29 cellular contexts compared by ENCODE assay signal in genomic region chr9:77987880-77988525, GRCh38. TPM values are rescaled to one million over a fixed set of nuclear protein-coding genes. Genes with fewer than 3 reads are reported as not detected.
DNase-seq lines count a peak whose midpoint lies in the region; ATAC-seq and TF ChIP-seq lines count a peak whose summit lies in the region.
"Had no signal": no experiment of that assay in that cellular context is flagged by ENCODE, and none has a peak within 500 bp of the region (broad histone marks: within the 10 kb centered on the region; RNA-seq: fewer than 3 reads in every experiment).

No MANE protein-coding gene starts in this region.

- no peaks in the 10 kb centered on the region for H3K27me3 ChIP-seq in liver (ENCODE audit: control insufficient read depth in 4 of 4, insufficient read depth in 4 of 4, low read length in 3 of 4)
- H3K27me3 ChIP-seq in prostate gland (replicated peaks; ENCODE audit: insufficient read depth) = no peaks in the 10 kb centered on the region
- H3K27me3 ChIP-seq: dorsolateral prefrontal cortex, ovary had no signal

- H3K27me3 Mint-ChIP-seq in stimulated activated naive CD8-positive, alpha-beta T cell treated with anti-CD3 and anti-CD28 coated beads, Interleukin-15, Interleukin-2, amounts not matched to agents 100 ng/mL and 50 ng/mL, for 24 hours = no peaks in the 10 kb centered on the region
- H3K27me3 Mint-ChIP-seq in chondrocyte (ENCODE audit: low read depth) = no peaks in the 10 kb centered on the region
- H3K27me3 Mint-ChIP-seq in mesothelial cell of epicardium (ENCODE audit: low read depth) = no peaks in the 10 kb centered on the region
- H3K27me3 Mint-ChIP-seq: activated naive CD8-positive, alpha-beta T cell treated with anti-CD3 and anti-CD28 coated beads, Interleukin-2, amount 10 ng/mL, durations not matched to agents 7 days and 5 days had no signal

- no peaks in the 10 kb centered on the region for H3K9me3 ChIP-seq in liver (ENCODE audit: control insufficient read depth in 4 of 4, low read length in 3 of 4)
- no peaks in the 10 kb centered on the region for H3K9me3 ChIP-seq in prostate gland
- H3K9me3 ChIP-seq: A549, ovary, SK-N-SH had no signal

- H3K4me3 ChIP-seq in liver (ENCODE audit: low read depth in 1 of 3, low read length in 3 of 3) (no peak overlapping the region), prostate gland (no peak overlapping the region)
- H3K4me3 ChIP-seq: A549, dorsolateral prefrontal cortex, GM23338, ovary, PC-9, skin epidermis had no signal

- peaks cover 27% of the 10 kb centered on the region for H3K4me1 Mint-ChIP-seq in stimulated activated naive CD8-positive, alpha-beta T cell treated with anti-CD3 and anti-CD28 coated beads, Interleukin-15, Interleukin-2, amounts not matched to agents 100 ng/mL and 50 ng/mL, for 24 hours (ENCODE audit: low read depth)
- peaks cover 11% of the 10 kb centered on the region for H3K4me1 Mint-ChIP-seq in chondrocyte (ENCODE audit: low read depth)
- peaks cover 7% of the 10 kb centered on the region for H3K4me1 Mint-ChIP-seq in mesothelial cell of epicardium
- H3K4me1 Mint-ChIP-seq: nephron; stimulated activated naive B cell treated with anti-CD40 and anti-IgM and Interleukin-4, amounts not matched to agents 10 μg/mL and 1 μg/mL and 100 μg/mL, for 72 hours had no signal

- no peak for TF ChIP-seq RAD21 in liver (IDR thresholded peaks at IDR 0.05)

- DNase-seq in stimulated activated naive CD8-positive, alpha-beta T cell treated with anti-CD3 and anti-CD28 coated beads, Interleukin-15, Interleukin-2, amounts not matched to agents 100 U/mL and 50 U/mL, for 24 hours = no peak
- no peak for DNase-seq in chondrocyte (ENCODE audit: low spot score)
- no peak for DNase-seq in prostate gland (ENCODE audit: low spot score)
- no peak for DNase-seq in NCI-H1092 (lab: John Stamatoyannopoulos, UW)
- no peak for DNase-seq in mesothelial cell of epicardium (ENCODE audit: low spot score in 2 of 2, unreplicated experiment in 2 of 2)
- DNase-seq: activated CD4-positive, alpha-beta T cell treated with anti-CD3 and anti-CD28 coated beads for 4 hours; activated gamma-delta T cell; activated naive CD8-positive, alpha-beta T cell treated with anti-CD3 and anti-CD28 coated beads, Interleukin-2, amount 10 ng/mL, durations not matched to agents 7 days and 5 days; dorsolateral prefrontal cortex; EL; hippocampal formation; mammary epithelial cell; NCI-H1417 treated with DMSO at 0.1 percent for 48 hours; NCI-H2081; NCI-H526 treated with DMSO at 0.1 percent for 48 hours; NK-92 treated with Interleukin-12 subunit alpha and Interleukin-12 subunit beta, amount 100 ng/mL, for 24 hours; ovary; PC-9; retina; stimulated activated naive B cell treated with anti-CD40 and anti-IgM and Interleukin-4, amounts not matched to agents 10 μg/mL and 1 μg/mL and 100 μg/mL, for 72 hours had no signal

- WGBS in liver = 75% methylated on average over 5 of the region's 5 CpGs
- WGBS in prostate gland = 87% methylated on average over 5 of the region's 5 CpGs

- no peak overlapping the region for H3K9ac ChIP-seq in liver (ENCODE audit: low read depth in 1 of 2, low read length in 2 of 2)
- H3K9ac ChIP-seq: SK-N-SH had no signal

- peak overlapping the region; percentile 0 for H3K27ac Mint-ChIP-seq in stimulated activated naive CD8-positive, alpha-beta T cell treated with anti-CD3 and anti-CD28 coated beads, Interleukin-15, Interleukin-2, amounts not matched to agents 100 ng/mL and 50 ng/mL, for 24 hours
- H3K27ac Mint-ChIP-seq in chondrocyte (ENCODE audit: unreplicated experiment) (peak overlapping the region; percentile 42), mesothelial cell of epicardium (no peak overlapping the region)
- H3K27ac Mint-ChIP-seq: activated naive CD8-positive, alpha-beta T cell treated with anti-CD3 and anti-CD28 coated beads, Interleukin-2, amount 10 ng/mL, durations not matched to agents 7 days and 5 days; GM23338; nephron; stimulated activated naive B cell treated with anti-CD40 and anti-IgM and Interleukin-4, amounts not matched to agents 10 μg/mL and 1 μg/mL and 100 μg/mL, for 72 hours had no signal

- peaks cover 9% of the 10 kb centered on the region for H3K36me3 Mint-ChIP-seq in stimulated activated naive CD8-positive, alpha-beta T cell treated with anti-CD3 and anti-CD28 coated beads, Interleukin-15, Interleukin-2, amounts not matched to agents 100 ng/mL and 50 ng/mL, for 24 hours (ENCODE audit: low read depth)
- H3K36me3 Mint-ChIP-seq in chondrocyte (ENCODE audit: low read depth) (peaks cover 5% of the 10 kb centered on the region), mesothelial cell of epicardium (peaks cover 10% of the 10 kb centered on the region)
- H3K36me3 Mint-ChIP-seq: stimulated activated naive B cell treated with anti-CD40 and anti-IgM and Interleukin-4, amounts not matched to agents 10 μg/mL and 1 μg/mL and 100 μg/mL, for 72 hours had no signal

- no peak for TF ChIP-seq CTCF in chondrocyte (IDR thresholded peaks at IDR 0.05)
- TF ChIP-seq CTCF in liver (IDR thresholded peaks at IDR 0.05; ENCODE audit: low read depth, low read length, missing input control) = no peak
- TF ChIP-seq CTCF in prostate gland (IDR thresholded peaks at IDR 0.05) = no peak
- TF ChIP-seq CTCF in mesothelial cell of epicardium (IDR thresholded peaks at IDR 0.05; ENCODE audit: unreplicated experiment) = no peak

- intact Hi-C loops in prostate gland (cut with DNase I) = no loop called here

- H3K4me3 Mint-ChIP-seq in stimulated activated naive CD8-positive, alpha-beta T cell treated with anti-CD3 and anti-CD28 coated beads, Interleukin-15, Interleukin-2, amounts not matched to agents 100 ng/mL and 50 ng/mL, for 24 hours = no peak overlapping the region
- no peak overlapping the region for H3K4me3 Mint-ChIP-seq in chondrocyte (ENCODE audit: unreplicated experiment)
- H3K4me3 Mint-ChIP-seq in mesothelial cell of epicardium = no peak overlapping the region
- H3K4me3 Mint-ChIP-seq: activated naive CD8-positive, alpha-beta T cell treated with anti-CD3 and anti-CD28 coated beads, Interleukin-2, amount 10 ng/mL, durations not matched to agents 7 days and 5 days; GM23338; nephron; stimulated activated naive B cell treated with anti-CD40 and anti-IgM and Interleukin-4, amounts not matched to agents 10 μg/mL and 1 μg/mL and 100 μg/mL, for 72 hours had no signal

- no peak overlapping the region for H3K27ac ChIP-seq in liver (ENCODE audit: low read depth in 1 of 2, low read length in 2 of 2)
- H3K27ac ChIP-seq in prostate gland = no peak overlapping the region
- H3K27ac ChIP-seq: A549, ovary, PC-9, skin epidermis had no signal

- H3K9me3 Mint-ChIP-seq in stimulated activated naive CD8-positive, alpha-beta T cell treated with anti-CD3 and anti-CD28 coated beads, Interleukin-15, Interleukin-2, amounts not matched to agents 100 ng/mL and 50 ng/mL, for 24 hours = no peaks in the 10 kb centered on the region
- H3K9me3 Mint-ChIP-seq in chondrocyte (ENCODE audit: low read depth) = peaks cover 3% of the 10 kb centered on the region
- H3K9me3 Mint-ChIP-seq in mesothelial cell of epicardium = peaks cover 5% of the 10 kb centered on the region
- H3K9me3 Mint-ChIP-seq: activated naive CD8-positive, alpha-beta T cell treated with anti-CD3 and anti-CD28 coated beads, Interleukin-2, amount 10 ng/mL, durations not matched to agents 7 days and 5 days; GM23338; stimulated activated naive B cell treated with anti-CD40 and anti-IgM and Interleukin-4, amounts not matched to agents 10 μg/mL and 1 μg/mL and 100 μg/mL, for 72 hours had no signal

- H3K4me1 ChIP-seq in liver (ENCODE audit: control insufficient read depth in 4 of 4, insufficient read depth in 4 of 4, low read length in 3 of 4) (peaks cover 5 to 36% (median 18%) of the 10 kb centered on the region in 4 donors), prostate gland (replicated peaks) (no peaks in the 10 kb centered on the region)

- no peak for ATAC-seq in stimulated activated naive CD8-positive, alpha-beta T cell treated with anti-CD3 and anti-CD28 coated beads, Interleukin-15, Interleukin-2, amounts not matched to agents 100 U/mL and 50 U/mL, for 24 hours
- ATAC-seq in HG02642 (IDR thresholded peaks at IDR 0.05; ENCODE audit: poor library complexity, unreplicated experiment) = no peak
- ATAC-seq: A549; GM23338; Right ventricle myocardium inferior; stimulated activated naive B cell treated with anti-CD40 and anti-IgM and Interleukin-4, amounts not matched to agents 10 μg/mL and 1 μg/mL and 100 μg/mL, for 72 hours had no signal

- H3K36me3 ChIP-seq in liver (ENCODE audit: control insufficient read depth in 4 of 4, insufficient read depth in 3 of 4, low read depth in 1 of 4, low read length in 3 of 4) = no peaks in the 10 kb centered on the region
- H3K36me3 ChIP-seq in prostate gland = no peaks in the 10 kb centered on the region
- H3K36me3 ChIP-seq: ovary had no signal

- no peak for TF ChIP-seq POLR2A in prostate gland (IDR thresholded peaks at IDR 0.05)

TF ChIP-seq in liver, 16 proteins besides CTCF, POLR2A, EP300 and RAD21 (continues in another document):
- TF ChIP-seq REST (IDR thresholded peaks at IDR 0.05) (no peak), HNF4A (conservative IDR thresholded peaks at IDR 0.05) (peak; percentile 16 to 52)

RNA-seq across cellular contexts. Expression of gene GNAQ, which starts 43.6 kb away (rescaled TPM):
- total RNA-seq in chondrocyte = 73.8 to 88.3 TPM (median 87.0 TPM) in 3 replicates
- total RNA-seq in liver = 10 to 100 TPM; 15.7 to 19.6 TPM
- polyA plus RNA-seq in liver = 1 to 10 TPM; 6.8 to 9.5 TPM
- total RNA-seq in prostate gland = 10 to 100 TPM; 35.0 to 43.7 TPM
- total RNA-seq in mesothelial cell of epicardium = 44.4 to 47.0 TPM (median 46.9 TPM) in 3 replicates
